In genomic region chr1:169586067-169586394, GRCh38 we compare ENCODE assay signal across 10 cellular contexts. TPM values are rescaled to one million over a fixed set of nuclear protein-coding genes. Genes with fewer than 3 reads are reported as not detected.
DNase-seq lines count a peak whose midpoint lies in the region; ATAC-seq and FAIRE-seq lines count a peak whose summit lies in the region.
"Had no signal": no experiment of that assay in that cellular context is flagged by ENCODE, and none has a peak within 500 bp of the region (broad histone marks: within the 10 kb centered on the region; RNA-seq: fewer than 3 reads in every experiment).

No MANE protein-coding gene starts in this region.

- H3K4me3 ChIP-seq in skeletal muscle satellite cell (ENCODE audit: low read length) (no peak overlapping the region), GM23248 (no peak overlapping the region)

- no peaks in the 10 kb centered on the region for H3K79me2 ChIP-seq in GM23248 (ENCODE audit: insufficient read depth)

- H3K36me3 ChIP-seq in skeletal muscle satellite cell (ENCODE audit: insufficient read depth, low read length) = no peaks in the 10 kb centered on the region
- no peaks in the 10 kb centered on the region for H3K36me3 ChIP-seq in GM23248 (ENCODE audit: low read depth)

- H3K27me3 Mint-ChIP-seq in T-helper 1 cell treated with Interleukin-12 subunit alpha and Interleukin-12 subunit beta and Interleukin-4 antibody, amounts not matched to agents 30 μg/mL and 1 μg/mL, for 36 hours (ENCODE audit: low read depth) = no peaks in the 10 kb centered on the region
- no peaks in the 10 kb centered on the region for H3K27me3 Mint-ChIP-seq in dendritic cell treated with granulocyte-macrophage colony-stimulating factor and Interleukin-4, amounts not matched to agents 40 ng/mL and 50 ng/mL, for 4 days

- H3K9me3 ChIP-seq in skeletal muscle satellite cell (replicated peaks; ENCODE audit: low read length) = no peaks in the 10 kb centered on the region
- H3K9me3 ChIP-seq in GM23248 (ENCODE audit: low read depth) = no peaks in the 10 kb centered on the region

- peak overlapping the region; percentile 78 for H3K27ac Mint-ChIP-seq in T-helper 1 cell treated with Interleukin-12 subunit alpha and Interleukin-12 subunit beta and Interleukin-4 antibody, amounts not matched to agents 30 μg/mL and 1 μg/mL, for 36 hours
- H3K27ac Mint-ChIP-seq in dendritic cell treated with granulocyte-macrophage colony-stimulating factor and Interleukin-4, amounts not matched to agents 40 ng/mL and 50 ng/mL, for 4 days = no peak overlapping the region

- in situ Hi-C loops in GM23248 (cut with MboI) = no loop called here

- no peak for FAIRE-seq in RCC 7860 (lab: Jason Lieb, UNC)
- FAIRE-seq: A204.1 had no signal

- H3K4me3 Mint-ChIP-seq in T-helper 1 cell treated with Interleukin-12 subunit alpha and Interleukin-12 subunit beta and Interleukin-4 antibody, amounts not matched to agents 30 μg/mL and 1 μg/mL, for 36 hours = peak overlapping the region; percentile 88
- peak overlapping the region; percentile 66 for H3K4me3 Mint-ChIP-seq in dendritic cell treated with granulocyte-macrophage colony-stimulating factor and Interleukin-4, amounts not matched to agents 40 ng/mL and 50 ng/mL, for 4 days

- peak; percentile 9 for ATAC-seq in HG03521 (IDR thresholded peaks at IDR 0.05; ENCODE audit: unreplicated experiment)
- ATAC-seq in GM21367 (IDR thresholded peaks at IDR 0.05; ENCODE audit: unreplicated experiment) = no peak

- H4K20me1 ChIP-seq in GM23248 (ENCODE audit: insufficient read depth) = no peaks in the 10 kb centered on the region

- H3K9me2 ChIP-seq in GM23248 (ENCODE audit: insufficient read depth) = no peaks in the 10 kb centered on the region

- H3K9ac ChIP-seq in skeletal muscle satellite cell (ENCODE audit: low read depth, low read length) (no peak overlapping the region), GM23248 (no peak overlapping the region)

- intact Hi-C loops in dendritic cell treated with granulocyte-macrophage colony-stimulating factor and Interleukin-4, amounts not matched to agents 40 ng/mL and 50 ng/mL, for 4 days (cut with micrococcal nuclease) = no loop called here

- DNase-seq in T-helper 1 cell = no peak
- DNase-seq in RCC 7860 (ENCODE audit: low spot score) = no peak
- DNase-seq in GM23248 = no peak

- WGBS in GM23248 (ENCODE audit: low coverage in 1 of 2, low lambda C conversion rate in 2 of 2, missing lambda C conversion rate in 2 of 2), 2 experiments = 13 to 14% methylated on average over 5 of the region's 5 CpGs

- H3F3A ChIP-seq in GM23248 (ENCODE audit: insufficient read depth) = no peaks in the 10 kb centered on the region

- H3K36me3 Mint-ChIP-seq in T-helper 1 cell treated with Interleukin-12 subunit alpha and Interleukin-12 subunit beta and Interleukin-4 antibody, amounts not matched to agents 30 μg/mL and 1 μg/mL, for 36 hours (ENCODE audit: low read depth) = no peaks in the 10 kb centered on the region
- H3K36me3 Mint-ChIP-seq in dendritic cell treated with granulocyte-macrophage colony-stimulating factor and Interleukin-4, amounts not matched to agents 40 ng/mL and 50 ng/mL, for 4 days (ENCODE audit: low read depth) = no peaks in the 10 kb centered on the region

- H3K4me1 Mint-ChIP-seq in T-helper 1 cell treated with Interleukin-12 subunit alpha and Interleukin-12 subunit beta and Interleukin-4 antibody, amounts not matched to agents 30 μg/mL and 1 μg/mL, for 36 hours (ENCODE audit: low read depth) = peaks cover 48% of the 10 kb centered on the region
- peaks cover 11% of the 10 kb centered on the region for H3K4me1 Mint-ChIP-seq in dendritic cell treated with granulocyte-macrophage colony-stimulating factor and Interleukin-4, amounts not matched to agents 40 ng/mL and 50 ng/mL, for 4 days (ENCODE audit: low read depth)

- no peaks in the 10 kb centered on the region for H3K9me3 Mint-ChIP-seq in T-helper 1 cell treated with Interleukin-12 subunit alpha and Interleukin-12 subunit beta and Interleukin-4 antibody, amounts not matched to agents 30 μg/mL and 1 μg/mL, for 36 hours
- H3K9me3 Mint-ChIP-seq in dendritic cell treated with granulocyte-macrophage colony-stimulating factor and Interleukin-4, amounts not matched to agents 40 ng/mL and 50 ng/mL, for 4 days = no peaks in the 10 kb centered on the region

- no peak overlapping the region for H2AFZ ChIP-seq in GM23248

- H3K27me3 ChIP-seq in skeletal muscle satellite cell (ENCODE audit: control insufficient read depth, insufficient read depth, low read length) = peaks cover 38% of the 10 kb centered on the region
- H3K27me3 ChIP-seq in GM23248 (replicated peaks; ENCODE audit: insufficient read depth) = peaks cover 40% of the 10 kb centered on the region

- no peak overlapping the region for H3K27ac ChIP-seq in GM23248

- H3K4me2 ChIP-seq in skeletal muscle satellite cell (ENCODE audit: low read length) (peak overlapping the region; percentile 15), GM23248 (ENCODE audit: unreplicated experiment) (no peak overlapping the region)

- H3K4me1 ChIP-seq in skeletal muscle satellite cell (ENCODE audit: control insufficient read depth, insufficient read depth, low read length) (no peaks in the 10 kb centered on the region), GM23248 (ENCODE audit: insufficient read depth) (no peaks in the 10 kb centered on the region)

RNA-seq across cellular contexts. Expression of gene F5, which starts 0.2 kb away (rescaled TPM):
- total RNA-seq in skeletal muscle satellite cell (2012; rRNA removed) = under 0.01 and 0.22 TPM in 2 replicates
- not detected in 2 replicates for total RNA-seq in GM23248 (2014; rRNA removed; shearing (Covaris generic))
- not detected in 2 replicates for polyA plus RNA-seq in GM23248 (2016; fragmentation: Nextera tagmentation; extraction: Ambion mirVana)
- total RNA-seq: fibroblast of villous mesenchyme had no signal

RNA-seq across cellular contexts. Expression of gene SELP, which starts 43.9 kb away (rescaled TPM):
- not detected in 2 replicates for total RNA-seq in skeletal muscle satellite cell (2012; rRNA removed)
- total RNA-seq in GM23248 (2014; rRNA removed; shearing (Covaris generic)) = not detected in 2 replicates
- not detected in 2 replicates for polyA plus RNA-seq in GM23248 (2016; fragmentation: Nextera tagmentation; extraction: Ambion mirVana)
- total RNA-seq: fibroblast of villous mesenchyme had no signal
